Comparison of ENCODE assay signal across 23 cellular contexts in the genomic region with DNA sequence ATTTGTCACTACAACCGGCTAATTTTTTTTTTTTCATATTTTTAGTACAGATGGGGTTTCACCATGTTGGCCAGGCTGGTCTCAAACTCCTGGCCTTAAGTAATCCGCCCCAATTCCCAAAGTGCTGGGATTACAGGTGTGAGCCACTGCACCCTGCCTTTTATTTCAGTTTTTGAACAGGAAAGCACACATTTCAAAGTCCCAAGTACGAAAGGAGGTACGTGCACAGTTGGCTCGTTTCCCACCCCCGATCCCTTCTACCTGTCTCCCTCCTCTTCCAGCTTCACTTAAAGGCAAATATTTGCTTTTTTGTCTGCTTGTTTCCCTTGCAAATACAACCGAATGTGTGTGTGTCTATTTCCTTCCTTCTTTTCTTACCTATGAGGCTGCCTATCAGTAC. TPM values are rescaled to one million over a fixed set of nuclear protein-coding genes. Genes with fewer than 3 reads are reported as not detected.
DNase-seq lines count a peak whose midpoint lies in the region; FAIRE-seq and TF ChIP-seq lines count a peak whose summit lies in the region.
"Had no signal": no experiment of that assay in that cellular context is flagged by ENCODE, and none has a peak within 500 bp of the region (broad histone marks: within the 10 kb centered on the region; RNA-seq: fewer than 3 reads in every experiment).

No MANE protein-coding gene starts in this region.

- no peaks in the 10 kb centered on the region for H3K9me3 ChIP-seq in small intestine (ENCODE audit: control insufficient read depth, low read depth)
- H3K9me3 ChIP-seq: MG63 had no signal

- no peak for TF ChIP-seq CTCF in glutamatergic neuron (IDR thresholded peaks at IDR 0.05; ENCODE audit: partially characterized antibody, unreplicated experiment)
- TF ChIP-seq CTCF in lower leg skin (IDR thresholded peaks at IDR 0.05), result no peak

- H3K9me3 Mint-ChIP-seq in glutamatergic neuron (ENCODE audit: unreplicated experiment), result peaks cover 3% of the 10 kb centered on the region
- H3K9me3 Mint-ChIP-seq: CD8-positive, alpha-beta memory T cell had no signal

- WGBS in small intestine, 3 donors, result 18 to 50% (median 39%) methylated on average over 7 of the region's 7 CpGs
- WGBS in lower leg skin, 2 donors, result 55 to 62% methylated on average over 7 of the region's 7 CpGs

- intact Hi-C loops in lower leg skin (cut with DNase I; ENCODE audit: low total_unique reads), result no loop called here

- no peak overlapping the region for H3K27ac ChIP-seq in small intestine (ENCODE audit: low read depth in 1 of 2, low read length in 1 of 2)
- H3K27ac ChIP-seq: 22Rv1, HL-60 had no signal

- no peak for TF ChIP-seq POLR2A in lower leg skin (IDR thresholded peaks at IDR 0.05)

- H3K27me3 Mint-ChIP-seq in glutamatergic neuron (ENCODE audit: unreplicated experiment), result no peaks in the 10 kb centered on the region

- peaks cover 0 to 4% of the 10 kb centered on the region in 2 donors for H3K27me3 ChIP-seq in small intestine (ENCODE audit: control insufficient read depth in 2 of 2, insufficient read depth in 2 of 2, low read length in 2 of 2)
- H3K27me3 ChIP-seq: MG63 had no signal

- H3K4me1 Mint-ChIP-seq in glutamatergic neuron (ENCODE audit: low read depth, unreplicated experiment), result peaks cover 4% of the 10 kb centered on the region
- H3K4me1 Mint-ChIP-seq: CD8-positive, alpha-beta memory T cell had no signal

- FAIRE-seq in small intestine (lab: Jason Lieb, UNC), result no peak
- FAIRE-seq: GM19239 had no signal

- H3K4me3 ChIP-seq in small intestine (ENCODE audit: low read depth in 1 of 2, low read length in 2 of 2), result no peak overlapping the region
- no peak overlapping the region for H3K4me3 ChIP-seq in lower leg skin (ENCODE audit: low read depth, poor library complexity, severe bottlenecking)
- H3K4me3 ChIP-seq: MG63 had no signal

- H3K36me3 ChIP-seq in small intestine (ENCODE audit: control insufficient read depth in 2 of 2, insufficient read depth in 2 of 2, low read length in 2 of 2), result no peaks in the 10 kb centered on the region

- peak; percentile 31 to 54 for DNase-seq in NCI-H2081 (lab: John Stamatoyannopoulos, UW)
- DNase-seq in NCI-H2081 treated with DMSO at 0.1 percent for 48 hours (lab: John Stamatoyannopoulos, UW), result no peak
- peak; percentile 8 for DNase-seq in NCI-H2029 treated with DMSO at 0.1 percent for 48 hours (lab: John Stamatoyannopoulos, UW)
- DNase-seq in glutamatergic neuron, result no peak
- DNase-seq in small intestine, result peak; percentile 46
- DNase-seq in UCSD-AML1 (lab: John Stamatoyannopoulos, UW; ENCODE audit: unreplicated experiment), result no peak
- DNase-seq in lower leg skin (ENCODE audit: low spot score in 2 of 2), result no peak
- no peak for DNase-seq in NCI-H1048 (lab: John Stamatoyannopoulos, UW)
- DNase-seq: CD8-positive, alpha-beta memory T cell; DMS 273 treated with DMSO at 0.1 percent for 48 hours; HCEC 1CT; KBM-7; MG63; NCI-H1105; NCI-H187 treated with DMSO at 0.1 percent for 48 hours; NCI-H2227 treated with DMSO at 0.1 percent for 48 hours; NCI-H82 had no signal

- H3K4me3 Mint-ChIP-seq in glutamatergic neuron (ENCODE audit: unreplicated experiment), result no peak overlapping the region
- H3K4me3 Mint-ChIP-seq: CD8-positive, alpha-beta memory T cell had no signal

- H3K4me1 ChIP-seq in small intestine (ENCODE audit: control insufficient read depth in 2 of 2, insufficient read depth in 1 of 2, low read depth in 1 of 2, low read length in 1 of 2), result no peaks in the 10 kb centered on the region

- H3K36me3 Mint-ChIP-seq in glutamatergic neuron (ENCODE audit: unreplicated experiment), result no peaks in the 10 kb centered on the region
- H3K36me3 Mint-ChIP-seq: CD8-positive, alpha-beta memory T cell had no signal

- H3K27ac Mint-ChIP-seq in glutamatergic neuron (ENCODE audit: unreplicated experiment), result peak overlapping the region; percentile 24

RNA-seq across cellular contexts. Expression of gene ZIC5, which starts 30.5 kb away (rescaled TPM):
- total RNA-seq in glutamatergic neuron (ENCODE audit: unreplicated experiment) (0.47 TPM), lower leg skin (not detected)
- under 1 TPM in 1 of 3 donors, not detected in 2; 0.01 TPM for polyA plus RNA-seq in small intestine
- total RNA-seq: CD8-positive, alpha-beta memory T cell; RPMI7951; T-helper 2 cell treated with Interferon-gamma antibody and Interleukin-4, amounts not matched to agents 100 ng/mL and 5 ng/mL, for 36 hours had no signal
- polyA plus RNA-seq: BJ; CD8-positive, alpha-beta memory T cell had no signal

RNA-seq across cellular contexts. Expression of gene ZIC2, which starts 40.5 kb away (rescaled TPM):
- total RNA-seq in glutamatergic neuron (ENCODE audit: unreplicated experiment), result 21.9 TPM
- polyA plus RNA-seq in small intestine, result under 1 TPM in 1 of 3 donors, not detected in 2; 0.04 TPM
- under 1 TPM in 1 of 4 donors, not detected in 3; 0.10 TPM for total RNA-seq in lower leg skin
- total RNA-seq: CD8-positive, alpha-beta memory T cell; T-helper 2 cell treated with Interferon-gamma antibody and Interleukin-4, amounts not matched to agents 100 ng/mL and 5 ng/mL, for 36 hours had no signal
- polyA plus RNA-seq: BJ; CD8-positive, alpha-beta memory T cell had no signal

Comparison
In these comparisons a context has a peak if more than half of its experiments do, and no peak if none do; other contexts are left out.
1. DNase-seq: peak in NCI-H2081 (2 of 2), NCI-H2029 treated with DMSO at 0.1 percent for 48 hours (single experiment) and small intestine (single experiment); none in NCI-H2081 treated with DMSO at 0.1 percent for 48 hours (single experiment), glutamatergic neuron (single experiment), UCSD-AML1 (single experiment), lower leg skin (0 of 2) and NCI-H1048 (single experiment).
2. RNA of gene ZIC2, which starts 40.5 kb away (total RNA-seq): 21.9 TPM in glutamatergic neuron (single experiment); 0.10 TPM in lower leg skin; every median in the first group is over 10 times any median in the second.